In the genomic region with DNA sequence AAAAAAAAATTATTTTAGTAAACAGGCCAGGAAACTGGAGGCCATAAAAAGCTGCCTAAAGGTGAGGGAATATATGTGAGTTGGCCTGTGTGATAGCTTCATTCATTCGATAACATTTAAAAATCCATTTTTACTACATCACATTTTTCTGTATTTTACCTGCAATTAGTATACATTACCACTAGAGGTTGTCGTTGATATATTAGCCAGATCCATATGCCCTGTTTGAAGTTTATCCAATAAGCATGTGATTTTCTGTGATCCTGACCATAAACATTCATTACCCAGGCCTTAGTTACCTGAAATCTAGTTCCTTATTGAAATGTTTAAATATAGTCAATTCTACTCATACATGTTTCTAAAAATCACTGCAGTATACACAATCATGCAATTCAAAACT, we compare ENCODE assay signal across 1 cellular context.
TF ChIP-seq lines count a peak whose summit lies in the region.

No MANE protein-coding gene starts in this region.

TF ChIP-seq in H1, 55 proteins besides CTCF, POLR2A, EP300 and RAD21:
- no peak for TF ChIP-seq SRF (IDR thresholded peaks at IDR 0.05; ENCODE audit: low read depth, low read length)
- no peak for TF ChIP-seq HDAC2 (IDR thresholded peaks at IDR 0.05; ENCODE audit: borderline replicate concordance in 1 of 2, low read depth in 2 of 2, low read length in 2 of 2)
- no peak for TF ChIP-seq GTF2F1 (IDR thresholded peaks at IDR 0.05; ENCODE audit: borderline replicate concordance, low read depth, low read length)
- no peak for TF ChIP-seq MAFK (IDR thresholded peaks at IDR 0.05; ENCODE audit: low read depth, low read length)
- TF ChIP-seq SIRT6 (IDR thresholded peaks at IDR 0.05; ENCODE audit: low read length), result no peak
- no peak for TF ChIP-seq TCF12 (IDR thresholded peaks at IDR 0.05; ENCODE audit: low read depth, low read length)
- TF ChIP-seq, protein P1, sequence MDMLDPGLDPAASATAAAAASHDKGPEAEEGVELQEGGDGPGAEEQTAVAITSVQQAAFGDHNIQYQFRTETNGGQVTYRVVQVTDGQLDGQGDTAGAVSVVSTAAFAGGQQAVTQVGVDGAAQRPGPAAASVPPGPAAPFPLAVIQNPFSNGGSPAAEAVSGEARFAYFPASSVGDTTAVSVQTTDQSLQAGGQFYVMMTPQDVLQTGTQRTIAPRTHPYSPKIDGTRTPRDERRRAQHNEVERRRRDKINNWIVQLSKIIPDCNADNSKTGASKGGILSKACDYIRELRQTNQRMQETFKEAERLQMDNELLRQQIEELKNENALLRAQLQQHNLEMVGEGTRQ (IDR thresholded peaks at IDR 0.05; ENCODE audit: low read length), result no peak
- TF ChIP-seq FOSL1 (IDR thresholded peaks at IDR 0.05; ENCODE audit: insufficient read depth, low read depth, low read length), result no peak
- no peak for TF ChIP-seq KDM1A (IDR thresholded peaks at IDR 0.05; ENCODE audit: borderline replicate concordance, low read length)
- no peak for TF ChIP-seq NRF1 (IDR thresholded peaks at IDR 0.05; ENCODE audit: low read depth, low read length)
- no peak for TF ChIP-seq SIX5 (IDR thresholded peaks at IDR 0.05; ENCODE audit: low read depth, low read length)
- TF ChIP-seq GABPA (IDR thresholded peaks at IDR 0.05; ENCODE audit: borderline replicate concordance, insufficient read depth, low read length), result no peak
- no peak for TF ChIP-seq BRCA1 (IDR thresholded peaks at IDR 0.05; ENCODE audit: low read depth, low read length)
- no peak for TF ChIP-seq EGR1 (IDR thresholded peaks at IDR 0.05; ENCODE audit: borderline replicate concordance, low read depth, low read length)
- TF ChIP-seq JUN (IDR thresholded peaks at IDR 0.05; ENCODE audit: low read depth, low read length), result no peak
- no peak for TF ChIP-seq BCL11A (IDR thresholded peaks at IDR 0.05; ENCODE audit: low read depth in 2 of 2, low read length in 2 of 2)
- TF ChIP-seq ZNF274 (IDR thresholded peaks at IDR 0.05; ENCODE audit: borderline replicate concordance, extremely low read depth, low read length), result no peak
- no peak for TF ChIP-seq CREB1 (IDR thresholded peaks at IDR 0.05)
- no peak for TF ChIP-seq CBX5 (IDR thresholded peaks at IDR 0.05; ENCODE audit: low read depth, low read length)
- TF ChIP-seq, protein P2, sequence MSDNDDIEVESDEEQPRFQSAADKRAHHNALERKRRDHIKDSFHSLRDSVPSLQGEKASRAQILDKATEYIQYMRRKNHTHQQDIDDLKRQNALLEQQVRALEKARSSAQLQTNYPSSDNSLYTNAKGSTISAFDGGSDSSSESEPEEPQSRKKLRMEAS (IDR thresholded peaks at IDR 0.05), result no peak
